Comparison of ENCODE assay signal across 1 cellular context in genomic region chr10:5861269-5862031, GRCh38.
TF ChIP-seq lines count a peak whose summit lies in the region.

No MANE protein-coding gene starts in this region.

TF ChIP-seq in HepG2, 621 proteins besides CTCF, POLR2A, EP300 and RAD21 (continued from another document):
- TF ChIP-seq ZBTB40 (IDR thresholded peaks at IDR 0.05), result no peak
- TF ChIP-seq ZBTB40 (CRISPR knock-in tag; IDR thresholded peaks at IDR 0.05), result no peak
- no peak for TF ChIP-seq ZNF770 (CRISPR knock-in tag; IDR thresholded peaks at IDR 0.05)
- no peak for TF ChIP-seq FOXJ3 (CRISPR knock-in tag; IDR thresholded peaks at IDR 0.05; ENCODE audit: borderline replicate concordance)
- TF ChIP-seq AGO1 (IDR thresholded peaks at IDR 0.05; ENCODE audit: low read depth, low read length, poor library complexity, severe bottlenecking), result no peak
- no peak for TF ChIP-seq ZBTB21 (CRISPR knock-in tag; IDR thresholded peaks at IDR 0.05)
- no peak for TF ChIP-seq ZNF672 (CRISPR knock-in tag; IDR thresholded peaks at IDR 0.05)
- TF ChIP-seq ETV5 (CRISPR knock-in tag; IDR thresholded peaks at IDR 0.05; ENCODE audit: borderline replicate concordance), result no peak; the same call in 1 of the 2 replicates
- TF ChIP-seq ZFP91 (CRISPR knock-in tag; IDR thresholded peaks at IDR 0.05; ENCODE audit: borderline replicate concordance), result no peak
- no peak for TF ChIP-seq FOXK1 (CRISPR knock-in tag; IDR thresholded peaks at IDR 0.05; ENCODE audit: borderline replicate concordance, low read depth)
- no peak for TF ChIP-seq ZBTB34 (CRISPR knock-in tag; IDR thresholded peaks at IDR 0.05)
- no peak for TF ChIP-seq ZNF567 (CRISPR knock-in tag; IDR thresholded peaks at IDR 0.05; ENCODE audit: borderline replicate concordance)
- no peak for TF ChIP-seq ZKSCAN1 (IDR thresholded peaks at IDR 0.05; ENCODE audit: low read length)
- no peak for TF ChIP-seq GLI4 (CRISPR knock-in tag; IDR thresholded peaks at IDR 0.05; ENCODE audit: borderline replicate concordance)
- TF ChIP-seq SOX5 (CRISPR knock-in tag; IDR thresholded peaks at IDR 0.05; ENCODE audit: borderline replicate concordance), result peak; percentile 25; the same call in 1 of the 2 replicates
- TF ChIP-seq SOX13 (IDR thresholded peaks at IDR 0.05), result no peak
- TF ChIP-seq SOX13 (CRISPR knock-in tag; conservative IDR thresholded peaks at IDR 0.05 in 1 of 2, IDR thresholded peaks at IDR 0.05 in 1 of 2), result peak in 1 of 2 experiments; percentile 21; a peak in 1 of 4 replicates
- no peak for TF ChIP-seq SP1 (IDR thresholded peaks at IDR 0.05)
- no peak for TF ChIP-seq SP1 (CRISPR knock-in tag; IDR thresholded peaks at IDR 0.05)
- no peak for TF ChIP-seq CHD2 (IDR thresholded peaks at IDR 0.05; ENCODE audit: low read depth, low read length)
- no peak for TF ChIP-seq DMAP1 (CRISPR knock-in tag; IDR thresholded peaks at IDR 0.05)
- no peak for TF ChIP-seq CBX5 (CRISPR knock-in tag; IDR thresholded peaks at IDR 0.05; ENCODE audit: borderline replicate concordance)
- no peak for TF ChIP-seq XBP1 (CRISPR knock-in tag; IDR thresholded peaks at IDR 0.05)
- no peak for TF ChIP-seq ZNF546 (CRISPR knock-in tag; conservative IDR thresholded peaks at IDR 0.05)
- TF ChIP-seq REPIN1 (CRISPR knock-in tag; IDR thresholded peaks at IDR 0.05; ENCODE audit: borderline replicate concordance, low read depth), result no peak
- no peak for TF ChIP-seq NAIF1 (CRISPR knock-in tag; IDR thresholded peaks at IDR 0.05; ENCODE audit: borderline replicate concordance)
TF ChIP-seq in HepG2: peak in this region for 44.
